ENCODE assay signal across 17 cellular contexts in the genomic region with DNA sequence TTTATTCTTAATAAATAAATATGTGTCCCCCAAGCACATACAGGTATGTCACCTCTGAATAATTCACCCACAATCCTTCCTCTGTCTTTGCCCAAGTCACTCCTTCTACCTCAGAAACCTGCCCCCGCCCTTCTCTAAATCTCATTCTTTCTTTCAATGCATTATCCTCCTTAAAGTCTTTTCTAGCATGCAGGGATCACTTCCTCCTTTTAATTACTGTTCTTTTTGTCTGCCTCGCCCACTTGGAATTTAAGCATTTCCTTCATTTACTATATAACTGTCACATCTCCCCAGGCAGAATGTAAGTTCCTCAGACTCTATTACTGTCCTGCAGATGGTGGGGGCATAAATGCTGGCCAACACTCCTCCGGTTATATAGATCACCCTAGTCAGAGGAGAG. TPM values are rescaled to one million over a fixed set of nuclear protein-coding genes. Genes with fewer than 3 reads are reported as not detected.
DNase-seq lines count a peak whose midpoint lies in the region; ATAC-seq and TF ChIP-seq lines count a peak whose summit lies in the region.
"Had no signal": no experiment of that assay in that cellular context is flagged by ENCODE, and none has a peak within 500 bp of the region (broad histone marks: within the 10 kb centered on the region; RNA-seq: fewer than 3 reads in every experiment).

No MANE protein-coding gene starts in this region.

- no peak overlapping the region for H3K9ac ChIP-seq in iPS-20b (ENCODE audit: low read depth, low read length)

- H3K27ac ChIP-seq in iPS-20b (ENCODE audit: low read length) (no peak overlapping the region), urinary bladder (ENCODE audit: low read depth) (peak overlapping the region; percentile 23)

- POLR2A ChIA-PET in WTC11 (lab: Charles Lee) = no interaction called here

- DNase-seq in NOMO-1 treated with DMSO at 0.1 percent for 48 hours (lab: John Stamatoyannopoulos, UW; ENCODE audit: unreplicated experiment) = peak; percentile 56
- DNase-seq in NOMO-1 treated with dmso at 0.1 percent for 144 hours (lab: John Stamatoyannopoulos, UW; ENCODE audit: unreplicated experiment) = no peak
- DNase-seq in WTC11 (ENCODE audit: low spot score) = no peak
- no peak for DNase-seq in effector memory CD8-positive, alpha-beta T cell
- no peak for DNase-seq in NCI-H128 (lab: John Stamatoyannopoulos, UW; ENCODE audit: unreplicated experiment)
- DNase-seq: activated CD8-positive, alpha-beta T cell treated with anti-CD3 and anti-CD28 coated beads for 36 hours; activated naive CD4-positive, alpha-beta T cell treated with Interleukin-2 at 50 U/mL for 16 hours; cerebellar nuclear complex; Karpas-422; naive B cell; NCI-H2081 treated with DMSO at 0.1 percent for 48 hours; OCI-M1; right cardiac atrium had no signal

- no peaks in the 10 kb centered on the region for H3K9me3 ChIP-seq in iPS-20b (ENCODE audit: insufficient read depth, low read depth, low read length)

- no peak for TF ChIP-seq CTCF in WTC11 (IDR thresholded peaks at IDR 0.05)

- peak; percentile 43 for ATAC-seq in WTC11
- no peak for ATAC-seq in effector memory CD8-positive, alpha-beta T cell (replicated peaks)
- no peak for ATAC-seq in HG03442 (IDR thresholded peaks at IDR 0.05; ENCODE audit: unreplicated experiment)
- ATAC-seq: activated CD8-positive, alpha-beta T cell treated with anti-CD3 and anti-CD28 coated beads for 36 hours; right cardiac atrium had no signal

- peak overlapping the region; percentile 66 for H3K27ac Mint-ChIP-seq in WTC11
- H3K27ac Mint-ChIP-seq in effector memory CD8-positive, alpha-beta T cell = no peak overlapping the region
- H3K27ac Mint-ChIP-seq: activated CD8-positive, alpha-beta T cell treated with anti-CD3 and anti-CD28 coated beads for 36 hours; T-helper 1 cell treated with Interleukin-12 subunit alpha and Interleukin-12 subunit beta and Interleukin-4 antibody, amounts not matched to agents 30 μg/mL and 1 μg/mL, for 36 hours had no signal

- peaks cover 68% of the 10 kb centered on the region for H3K4me1 Mint-ChIP-seq in WTC11
- no peaks in the 10 kb centered on the region for H3K4me1 Mint-ChIP-seq in effector memory CD8-positive, alpha-beta T cell (ENCODE audit: low read depth in 2 of 2)

- CTCF ChIA-PET in WTC11 (lab: Charles Lee) = no interaction called here

- H3K27me3 ChIP-seq in iPS-20b (ENCODE audit: insufficient read depth, low read length) = no peaks in the 10 kb centered on the region

- H3K4me3 ChIP-seq in iPS-20b (ENCODE audit: low read length) (0 out of 2 replicates have a peak overlapping the region, but pooled peaks have one; percentile 24), urinary bladder (ENCODE audit: low read depth, low read length) (no peak overlapping the region)

- H3K36me3 Mint-ChIP-seq in WTC11 = no peaks in the 10 kb centered on the region
- no peaks in the 10 kb centered on the region for H3K36me3 Mint-ChIP-seq in effector memory CD8-positive, alpha-beta T cell (ENCODE audit: insufficient read depth)
- H3K36me3 Mint-ChIP-seq: naive B cell had no signal

- 43% methylated on average over 3 of the region's 3 CpGs for WGBS in urinary bladder

- H3K36me3 ChIP-seq in iPS-20b (ENCODE audit: insufficient read depth, low read depth, low read length) (no peaks in the 10 kb centered on the region), urinary bladder (ENCODE audit: insufficient read depth) (no peaks in the 10 kb centered on the region)

- peaks cover 3% of the 10 kb centered on the region; the same call in 1 of the 2 replicates for H3K9me3 Mint-ChIP-seq in WTC11
- H3K9me3 Mint-ChIP-seq in effector memory CD8-positive, alpha-beta T cell = no peaks in the 10 kb centered on the region
- H3K9me3 Mint-ChIP-seq: activated CD8-positive, alpha-beta T cell treated with anti-CD3 and anti-CD28 coated beads for 36 hours; naive B cell; T-helper 1 cell treated with Interleukin-12 subunit alpha and Interleukin-12 subunit beta and Interleukin-4 antibody, amounts not matched to agents 30 μg/mL and 1 μg/mL, for 36 hours had no signal

- no peaks in the 10 kb centered on the region for H3K27me3 Mint-ChIP-seq in WTC11 (ENCODE audit: low read depth)
- no peaks in the 10 kb centered on the region for H3K27me3 Mint-ChIP-seq in effector memory CD8-positive, alpha-beta T cell

- peak overlapping the region; percentile 17 for H3K4me3 Mint-ChIP-seq in WTC11
- H3K4me3 Mint-ChIP-seq in effector memory CD8-positive, alpha-beta T cell = no peak overlapping the region
- H3K4me3 Mint-ChIP-seq: activated CD8-positive, alpha-beta T cell treated with anti-CD3 and anti-CD28 coated beads for 36 hours; naive B cell; T-helper 1 cell treated with Interleukin-12 subunit alpha and Interleukin-12 subunit beta and Interleukin-4 antibody, amounts not matched to agents 30 μg/mL and 1 μg/mL, for 36 hours had no signal

- H3K4me1 ChIP-seq in iPS-20b (ENCODE audit: insufficient read depth, low read length) (peaks cover 54% of the 10 kb centered on the region), urinary bladder (ENCODE audit: insufficient read depth) (no peaks in the 10 kb centered on the region)

TF ChIP-seq in WTC11, 78 proteins besides CTCF, POLR2A, EP300 and RAD21:
- TF ChIP-seq TEAD1 (CRISPR knock-in tag; IDR thresholded peaks at IDR 0.05) (peak; percentile 37; the same call in 1 of the 2 replicates), ELF4 (CRISPR knock-in tag; IDR thresholded peaks at IDR 0.05; ENCODE audit: low read depth) (no peak)

RNA-seq across cellular contexts. Expression of a gene that starts 7.8 kb away (rescaled TPM):
- total RNA-seq in WTC11 (2021) (5.0 to 10.9 TPM (median 5.2 TPM) in 3 replicates), urinary bladder (128 TPM)
- 62.3 TPM for polyA plus RNA-seq in urinary bladder
- total RNA-seq: activated CD8-positive, alpha-beta T cell treated with anti-CD3 and anti-CD28 coated beads for 36 hours had no signal

Comparison
In these comparisons a context has a peak if more than half of its experiments do, and no peak if none do; other contexts are left out.
1. RNA of a gene that starts 7.8 kb away (total RNA-seq): 128 TPM in urinary bladder (single experiment); 5.0 to 10.9 TPM in WTC11; every median in the first group is over 10 times any median in the second.